18 cellular contexts compared by ENCODE assay signal in genomic region chr21:45836268-45836655, GRCh38.
DNase-seq lines count a peak whose midpoint lies in the region; ATAC-seq and TF ChIP-seq lines count a peak whose summit lies in the region.
"Had no signal": no experiment of that assay in that cellular context is flagged by ENCODE, and none has a peak within 500 bp of the region (broad histone marks: within the 10 kb centered on the region; RNA-seq: fewer than 3 reads in every experiment).

No MANE protein-coding gene starts in this region.

- H3K27me3 Mint-ChIP-seq in neural crest cell (ENCODE audit: low read depth), result no peaks in the 10 kb centered on the region
- H3K27me3 Mint-ChIP-seq: activated CD4-positive, alpha-beta memory T cell treated with anti-CD3 and anti-CD28 coated beads for 36 hours had no signal

- ATAC-seq in SK-N-SH treated with all-trans-retinoic acid at 6 μM for 48 hours, result peak; percentile 50
- no peak for ATAC-seq in right lobe of liver
- no peak for ATAC-seq in GM21360 (IDR thresholded peaks at IDR 0.05; ENCODE audit: unreplicated experiment)
- ATAC-seq: activated T-cell treated with anti-CD3 and anti-CD28 coated beads, Interleukin-2, amount 50 U/mL, for 72 hours; effector memory CD8-positive, alpha-beta T cell; HCT116 had no signal

- H3K27ac Mint-ChIP-seq in neural crest cell (ENCODE audit: unreplicated experiment), result peak overlapping the region; percentile 97
- H3K27ac Mint-ChIP-seq: activated CD4-positive, alpha-beta memory T cell treated with anti-CD3 and anti-CD28 coated beads for 36 hours; activated naive CD8-positive, alpha-beta T cell treated with anti-CD3 and anti-CD28 coated beads, Interleukin-2, amount 10 ng/mL, durations not matched to agents 7 days and 5 days; activated T-cell treated with anti-CD3 and anti-CD28 coated beads, Interleukin-2, amount 50 U/mL, for 72 hours; effector memory CD8-positive, alpha-beta T cell had no signal

- H3K36me3 ChIP-seq in H7 (replicated peaks; ENCODE audit: control insufficient read depth, insufficient read depth, low read length) (no peaks in the 10 kb centered on the region), right lobe of liver (no peaks in the 10 kb centered on the region)
- H3K36me3 ChIP-seq: cardiac muscle cell, left ventricle myocardium inferior, WERI-Rb-1 had no signal

- intact Hi-C loops in right lobe of liver (cut with DNase I), result no loop called here

- TF ChIP-seq CTCF in neural crest cell (conservative IDR thresholded peaks at IDR 0.05) (no peak), right lobe of liver (IDR thresholded peaks at IDR 0.05) (no peak)

- H3K27me3 ChIP-seq in H7 (ENCODE audit: control insufficient read depth, insufficient read depth, low read length) (no peaks in the 10 kb centered on the region), right lobe of liver (no peaks in the 10 kb centered on the region)
- H3K27me3 ChIP-seq: cardiac muscle cell had no signal

- H3K4me3 ChIP-seq in H7 (ENCODE audit: insufficient read depth, low read depth, low read length) (no peak overlapping the region), right lobe of liver (no peak overlapping the region)
- H3K4me3 ChIP-seq: cardiac muscle cell, left ventricle myocardium inferior had no signal

- peaks cover 0 to 3% (median 0%) of the 10 kb centered on the region in 4 donors for H3K9me3 ChIP-seq in right lobe of liver

- 51% methylated on average over 6 of the region's 13 CpGs for WGBS in right lobe of liver (ENCODE audit: insufficient coverage, low coverage, low lambda C conversion rate, missing lambda C conversion rate)

- H3K36me3 Mint-ChIP-seq in neural crest cell (ENCODE audit: low read depth), result peaks cover 3% of the 10 kb centered on the region
- H3K36me3 Mint-ChIP-seq: activated naive CD8-positive, alpha-beta T cell treated with anti-CD3 and anti-CD28 coated beads, Interleukin-2, amount 10 ng/mL, durations not matched to agents 7 days and 5 days had no signal

- no peak overlapping the region for H3K4me3 Mint-ChIP-seq in neural crest cell
- H3K4me3 Mint-ChIP-seq: activated CD4-positive, alpha-beta memory T cell treated with anti-CD3 and anti-CD28 coated beads for 36 hours; activated naive CD8-positive, alpha-beta T cell treated with anti-CD3 and anti-CD28 coated beads, Interleukin-2, amount 10 ng/mL, durations not matched to agents 7 days and 5 days; activated T-cell treated with anti-CD3 and anti-CD28 coated beads, Interleukin-2, amount 50 U/mL, for 72 hours; effector memory CD8-positive, alpha-beta T cell had no signal

- DNase-seq in H7 (peak; percentile 64), fibroblast of gingiva (ENCODE audit: low read depth) (peak; percentile 89), neural crest cell (ENCODE audit: low read depth, low spot score) (no peak), right lobe of liver (no peak), midbrain (lab: John Stamatoyannopoulos, UW) (no peak)
- DNase-seq: activated CD4-positive, alpha-beta memory T cell treated with anti-CD3 and anti-CD28 coated beads for 36 hours; activated naive CD8-positive, alpha-beta T cell treated with anti-CD3 and anti-CD28 coated beads, Interleukin-2, amount 10 ng/mL, durations not matched to agents 7 days and 5 days; activated T-cell treated with anti-CD3 and anti-CD28 coated beads, Interleukin-2, amount 50 U/mL, for 72 hours; DMS 273 treated with DMSO at 0.1 percent for 48 hours; effector memory CD8-positive, alpha-beta T cell; KBM-7; left ventricle myocardium inferior; NCI-H1048; WERI-Rb-1 had no signal

- H3K4me1 ChIP-seq in right lobe of liver, result no peaks in the 10 kb centered on the region

- H3K4me1 Mint-ChIP-seq in neural crest cell, result peaks cover 37% of the 10 kb centered on the region

- no peak for TF ChIP-seq POLR2A in right lobe of liver (IDR thresholded peaks at IDR 0.05)

- no peak overlapping the region for H3K27ac ChIP-seq in right lobe of liver
- H3K27ac ChIP-seq: cardiac muscle cell, left ventricle myocardium inferior, WERI-Rb-1 had no signal

- H3K9me3 Mint-ChIP-seq in neural crest cell, result peaks cover 3% of the 10 kb centered on the region

TF ChIP-seq in SK-N-SH treated with all-trans-retinoic acid at 6 μM for 48 hours, 23 proteins besides CTCF, POLR2A, EP300 and RAD21:
- no peak for TF ChIP-seq CSDC2 (CRISPR knock-in tag; IDR thresholded peaks at IDR 0.05)
- no peak for TF ChIP-seq ISL1 (CRISPR knock-in tag; IDR thresholded peaks at IDR 0.05)
- TF ChIP-seq PATZ1 (CRISPR knock-in tag; IDR thresholded peaks at IDR 0.05; ENCODE audit: borderline replicate concordance), result no peak
- no peak for TF ChIP-seq ZC3H10 (CRISPR knock-in tag; IDR thresholded peaks at IDR 0.05)
- TF ChIP-seq TOX (CRISPR knock-in tag; IDR thresholded peaks at IDR 0.05; ENCODE audit: borderline replicate concordance), result no peak
- TF ChIP-seq ARNTL (CRISPR knock-in tag; IDR thresholded peaks at IDR 0.05; ENCODE audit: borderline replicate concordance, low read depth), result no peak
- no peak for TF ChIP-seq TCF4 (CRISPR knock-in tag; IDR thresholded peaks at IDR 0.05; ENCODE audit: borderline replicate concordance)
- TF ChIP-seq ZFP30 (CRISPR knock-in tag; IDR thresholded peaks at IDR 0.05), result no peak
- TF ChIP-seq CREB5 (CRISPR knock-in tag; IDR thresholded peaks at IDR 0.05; ENCODE audit: low read depth), result no peak
- no peak for TF ChIP-seq ZFP3 (CRISPR knock-in tag; IDR thresholded peaks at IDR 0.05)

Comparison
In these comparisons a context has a peak if more than half of its experiments do, and no peak if none do; other contexts are left out.
1. DNase-seq: peak in H7 (single experiment) and fibroblast of gingiva (single experiment); none in neural crest cell (single experiment), right lobe of liver (0 of 3) and midbrain (single experiment).